12 cellular contexts compared by ENCODE assay signal in genomic region chr5:76607353-76607871, GRCh38. TPM values are rescaled to one million over a fixed set of nuclear protein-coding genes. Genes with fewer than 3 reads are reported as not detected.
DNase-seq lines count a peak whose midpoint lies in the region; ATAC-seq and TF ChIP-seq lines count a peak whose summit lies in the region.
"Had no signal": no experiment of that assay in that cellular context is flagged by ENCODE, and none has a peak within 500 bp of the region (broad histone marks: within the 10 kb centered on the region; RNA-seq: fewer than 3 reads in every experiment).

No MANE protein-coding gene starts in this region.

- H3K27me3 Mint-ChIP-seq in activated CD4-positive, alpha-beta T cell treated with anti-CD3 and anti-CD28 coated beads, Interleukin-2, amount 10 ng/mL, durations not matched to agents 24 days and 14 days, result no peaks in the 10 kb centered on the region

- ATAC-seq in upper lobe of left lung (ENCODE audit: low FRiP score in 2 of 2), result no peak
- ATAC-seq: A549, foreskin keratinocyte, lower lobe of right lung had no signal

- H3K4me3 Mint-ChIP-seq in activated CD4-positive, alpha-beta T cell treated with anti-CD3 and anti-CD28 coated beads, Interleukin-2, amount 10 ng/mL, durations not matched to agents 24 days and 14 days, result peak overlapping the region; percentile 20

- H3K27ac ChIP-seq in SJCRH30, result no peak overlapping the region; the same call in 1 of the 2 replicates
- H3K27ac ChIP-seq in fibroblast of lung (ENCODE audit: insufficient read depth, low read length), result peak overlapping the region; percentile 55
- H3K27ac ChIP-seq in upper lobe of left lung, result no peak overlapping the region
- H3K27ac ChIP-seq: A549, foreskin keratinocyte, lower lobe of right lung had no signal

- TF ChIP-seq CTCF in fibroblast of lung (conservative IDR thresholded peaks at IDR 0.05 in 1 of 2, IDR thresholded peaks at IDR 0.05 in 1 of 2; ENCODE audit: low read depth in 1 of 2, low read length in 2 of 2), result no peak
- TF ChIP-seq CTCF in upper lobe of left lung (IDR thresholded peaks at IDR 0.05), result no peak

- WGBS in upper lobe of left lung, 2 donors, result 69 to 71% methylated on average over 9 of the region's 9 CpGs

- peak overlapping the region; percentile 61 for H3K27ac Mint-ChIP-seq in activated CD4-positive, alpha-beta T cell treated with anti-CD3 and anti-CD28 coated beads, Interleukin-2, amount 10 ng/mL, durations not matched to agents 24 days and 14 days

- no peak for TF ChIP-seq POLR2A in upper lobe of left lung (IDR thresholded peaks at IDR 0.05)

- H3K27me3 ChIP-seq in SJCRH30 (no peaks in the 10 kb centered on the region), fibroblast of lung (ENCODE audit: control insufficient read depth, insufficient read depth, low read length) (no peaks in the 10 kb centered on the region), skeletal muscle satellite cell (ENCODE audit: control insufficient read depth, insufficient read depth, low read length) (no peaks in the 10 kb centered on the region), upper lobe of left lung (no peaks in the 10 kb centered on the region)
- H3K27me3 ChIP-seq: foreskin keratinocyte had no signal

- no peaks in the 10 kb centered on the region for H3K9me3 Mint-ChIP-seq in activated CD4-positive, alpha-beta T cell treated with anti-CD3 and anti-CD28 coated beads, Interleukin-2, amount 10 ng/mL, durations not matched to agents 24 days and 14 days

- no peaks in the 10 kb centered on the region for H3K9me3 ChIP-seq in SJCRH30 (replicated peaks)
- H3K9me3 ChIP-seq in fibroblast of lung (ENCODE audit: control insufficient read depth, insufficient read depth, low read depth, low read length), result no peaks in the 10 kb centered on the region
- H3K9me3 ChIP-seq in skeletal muscle satellite cell (replicated peaks; ENCODE audit: low read length), result no peaks in the 10 kb centered on the region
- no peaks in the 10 kb centered on the region for H3K9me3 ChIP-seq in upper lobe of left lung
- H3K9me3 ChIP-seq: A549, lower lobe of right lung had no signal

- no peaks in the 10 kb centered on the region for H3K79me2 ChIP-seq in fibroblast of lung (ENCODE audit: control insufficient read depth, insufficient read depth, low read length)

- peak overlapping the region; percentile 15; the same call in 1 of the 2 replicates for H3K4me3 ChIP-seq in SJCRH30
- H3K4me3 ChIP-seq in fibroblast of lung (replicated peaks in 1 of 4; ENCODE audit: control extremely low read depth in 1 of 4, insufficient read depth in 1 of 4, low read depth in 3 of 4, low read length in 4 of 4), result peak overlapping the region in 3 of 4 experiments; percentile 17 to 42 (median 25)
- no peak overlapping the region for H3K4me3 ChIP-seq in skeletal muscle satellite cell (ENCODE audit: low read length)
- no peak overlapping the region for H3K4me3 ChIP-seq in upper lobe of left lung
- H3K4me3 ChIP-seq: A549, lower lobe of right lung had no signal

- peak overlapping the region; percentile 85 for H2AFZ ChIP-seq in fibroblast of lung (ENCODE audit: low read length)

- DNase-seq in activated CD4-positive, alpha-beta T cell treated with anti-CD3 and anti-CD28 coated beads, Interleukin-2, amount 10 ng/mL, durations not matched to agents 24 days and 14 days, result peak; percentile 60
- DNase-seq in activated CD4-positive, alpha-beta T cell treated with anti-CD3 and anti-CD28 coated beads, Interleukin-2, amount 50 U/mL, for 48 hours, result no peak
- DNase-seq in SJCRH30 (peak in 1 of 2 experiments; percentile 25), fibroblast of lung (ENCODE audit: low read depth in 2 of 2) (peak; percentile 58 to 78), MV-4-11 (lab: John Stamatoyannopoulos, UW) (no peak), upper lobe of left lung (no peak), middle frontal gyrus (ENCODE audit: extremely low spot score, low spot score) (no peak)
- DNase-seq: activated CD4-positive, CD25-positive, alpha-beta regulatory T cell treated with anti-CD3 and anti-CD28 coated beads, Interleukin-2, amount 50 U/mL, for 72 hours; foreskin keratinocyte; lower lobe of right lung had no signal

- peaks cover 54% of the 10 kb centered on the region for H3K36me3 Mint-ChIP-seq in activated CD4-positive, alpha-beta T cell treated with anti-CD3 and anti-CD28 coated beads, Interleukin-2, amount 10 ng/mL, durations not matched to agents 24 days and 14 days (ENCODE audit: low read depth)

- TF ChIP-seq EP300 in upper lobe of left lung (IDR thresholded peaks at IDR 0.05), result no peak

- intact Hi-C loops in activated CD4-positive, alpha-beta T cell treated with anti-CD3 and anti-CD28 coated beads, Interleukin-2, amount 10 ng/mL, durations not matched to agents 24 days and 14 days (cut with micrococcal nuclease), result loop anchor here (5.0 to 10.0 kb wide), 2 partner anchors 107 to 205 kb away; partner anchors contain the start of genes F2R and IQGAP2

- H3K4me1 ChIP-seq in SJCRH30 (no peaks in the 10 kb centered on the region), fibroblast of lung (ENCODE audit: control insufficient read depth, extremely low read depth, insufficient read depth, low read length) (peaks cover 10% of the 10 kb centered on the region), skeletal muscle satellite cell (ENCODE audit: control insufficient read depth, insufficient read depth, low read length) (peaks cover 14% of the 10 kb centered on the region), upper lobe of left lung (no peaks in the 10 kb centered on the region)

- H3K36me3 ChIP-seq in SJCRH30 (no peaks in the 10 kb centered on the region; the same call in 1 of the 2 replicates), fibroblast of lung (ENCODE audit: control insufficient read depth, insufficient read depth, low read length) (no peaks in the 10 kb centered on the region), skeletal muscle satellite cell (ENCODE audit: insufficient read depth, low read length) (no peaks in the 10 kb centered on the region), upper lobe of left lung (no peaks in the 10 kb centered on the region)

- peaks cover 22% of the 10 kb centered on the region for H3K4me1 Mint-ChIP-seq in activated CD4-positive, alpha-beta T cell treated with anti-CD3 and anti-CD28 coated beads, Interleukin-2, amount 10 ng/mL, durations not matched to agents 24 days and 14 days

- H3K4me2 ChIP-seq in fibroblast of lung (ENCODE audit: extremely low read depth, insufficient read depth, low read length) (peak overlapping the region; percentile 79), skeletal muscle satellite cell (ENCODE audit: low read length) (peak overlapping the region; percentile 34)
- H3K4me2 ChIP-seq: A549 had no signal

- no peak overlapping the region for H3K9ac ChIP-seq in fibroblast of lung (ENCODE audit: insufficient read depth, low read length)
- H3K9ac ChIP-seq in skeletal muscle satellite cell (ENCODE audit: low read depth, low read length), result no peak overlapping the region

- H4K20me1 ChIP-seq in fibroblast of lung (ENCODE audit: control insufficient read depth, extremely low read depth, insufficient read depth, low read length), result no peaks in the 10 kb centered on the region

RNA-seq across cellular contexts. Expression of gene F2RL2, which starts 15.8 kb away (rescaled TPM):
- total RNA-seq in activated CD4-positive, alpha-beta T cell treated with anti-CD3 and anti-CD28 coated beads, Interleukin-2, amount 10 ng/mL, durations not matched to agents 24 days and 14 days, result not detected in 2 replicates
- total RNA-seq in SJCRH30 (2014; rRNA removed; shearing (Covaris generic)), result 19.1 and 20.2 TPM in 2 replicates
- total RNA-seq in fibroblast of lung (13.1 and 82.6 TPM in 2 replicates), upper lobe of left lung (under 1 TPM in 3 of 6 donors, not detected in 3; 0.34 to 0.46 (median 0.43) TPM)
- 88.1 and 91.6 TPM in 2 replicates for polyA plus RNA-seq in fibroblast of lung
- polyA plus RNA-seq in fibroblast of lung (2012), result 52.2 and 58.1 TPM in 2 replicates
- polyA minus RNA-seq in fibroblast of lung (ENCODE audit: low replicate concordance), result 103 and 104 TPM in 2 replicates
- 0.51 and 0.66 TPM in 2 replicates for total RNA-seq in skeletal muscle satellite cell (2012; rRNA removed)
- total RNA-seq: lower lobe of right lung had no signal
- polyA plus RNA-seq: foreskin keratinocyte had no signal

Comparison
In these comparisons a context has a peak if more than half of its experiments do, and no peak if none do; other contexts are left out.
1. DNase-seq: peak in activated CD4-positive, alpha-beta T cell treated with anti-CD3 and anti-CD28 coated beads, Interleukin-2, amount 10 ng/mL, durations not matched to agents 24 days and 14 days (single experiment) and fibroblast of lung (2 of 2); none in activated CD4-positive, alpha-beta T cell treated with anti-CD3 and anti-CD28 coated beads, Interleukin-2, amount 50 U/mL, for 48 hours (0 of 2), MV-4-11 (single experiment), upper lobe of left lung (0 of 2) and middle frontal gyrus (single experiment).
2. H3K4me3 ChIP-seq: peak in SJCRH30 (single experiment) and fibroblast of lung (3 of 4); none in skeletal muscle satellite cell (single experiment) and upper lobe of left lung (0 of 4).